In the genomic region with DNA sequence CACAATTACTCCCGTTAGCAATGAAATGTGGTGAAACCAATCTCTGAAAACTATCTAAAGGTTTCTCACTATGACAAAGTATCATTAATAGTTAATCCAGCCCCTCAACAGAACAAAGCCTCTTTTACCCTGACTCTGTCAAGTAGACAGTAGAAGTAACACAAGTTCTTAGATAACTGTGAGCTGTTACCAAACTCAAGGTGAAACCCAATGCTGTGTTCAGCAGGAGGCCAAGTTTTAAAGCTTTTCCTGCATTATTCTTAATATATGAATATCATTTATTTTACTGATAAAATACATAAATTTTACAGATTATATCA, we compare ENCODE assay signal across 14 cellular contexts.
A peak's percentile ranks its signal among the peaks of the same experiment; 100 is the strongest.
DNase-seq lines count a peak whose midpoint lies in the region; ATAC-seq and TF ChIP-seq lines count a peak whose summit lies in the region.
"Had no signal": no experiment of that assay in that cellular context is flagged by ENCODE, and none has a peak within 500 bp of the region (broad histone marks: within the 10 kb centered on the region; RNA-seq: fewer than 3 reads in every experiment).

No MANE protein-coding gene starts in this region.

- no peaks in the 10 kb centered on the region for H3K27me3 ChIP-seq in ovary
- H3K27me3 ChIP-seq in MM.1S (replicated peaks; ENCODE audit: insufficient read depth, low read length), result no peaks in the 10 kb centered on the region

- H3K27me3 Mint-ChIP-seq in T-helper 2 cell treated with Interferon-gamma antibody and Interleukin-4, amounts not matched to agents 5 μg/mL and 100 μg/mL, for 36 hours (ENCODE audit: low read depth), result no peaks in the 10 kb centered on the region
- no peaks in the 10 kb centered on the region for H3K27me3 Mint-ChIP-seq in stimulated activated naive B cell treated with anti-CD40 and anti-IgM and Interleukin-4, amounts not matched to agents 10 μg/mL and 1 μg/mL and 100 μg/mL, for 72 hours
- H3K27me3 Mint-ChIP-seq: effector memory CD8-positive, alpha-beta T cell had no signal

- peaks cover 1% of the 10 kb centered on the region for H3K36me3 Mint-ChIP-seq in T-helper 2 cell treated with Interferon-gamma antibody and Interleukin-4, amounts not matched to agents 5 μg/mL and 100 μg/mL, for 36 hours (ENCODE audit: low read depth)
- H3K36me3 Mint-ChIP-seq in stimulated activated naive B cell treated with anti-CD40 and anti-IgM and Interleukin-4, amounts not matched to agents 10 μg/mL and 1 μg/mL and 100 μg/mL, for 72 hours, result peaks cover 0 to 8% of the 10 kb centered on the region in 2 donors

- peaks cover 2% of the 10 kb centered on the region for H3K4me1 Mint-ChIP-seq in T-helper 2 cell treated with Interferon-gamma antibody and Interleukin-4, amounts not matched to agents 5 μg/mL and 100 μg/mL, for 36 hours (ENCODE audit: low read depth)
- peaks cover 10 to 20% of the 10 kb centered on the region in 2 donors for H3K4me1 Mint-ChIP-seq in stimulated activated naive B cell treated with anti-CD40 and anti-IgM and Interleukin-4, amounts not matched to agents 10 μg/mL and 1 μg/mL and 100 μg/mL, for 72 hours

- H3K4me2 ChIP-seq in MM.1S (ENCODE audit: low read depth, low read length), result no peak overlapping the region

- H4K20me1 ChIP-seq in MM.1S (ENCODE audit: insufficient read depth, low read length), result no peaks in the 10 kb centered on the region

- TF ChIP-seq CTCF in ovary (IDR thresholded peaks at IDR 0.05) (no peak), MM.1S (IDR thresholded peaks at IDR 0.05; ENCODE audit: low read length) (no peak)

- 51 to 67% (median 52%) methylated on average over 1 of the region's 1 CpG for WGBS in ovary, 3 donors

- H3K4me1 ChIP-seq in ovary (ENCODE audit: insufficient read depth) (no peaks in the 10 kb centered on the region), MM.1S (ENCODE audit: low read length) (no peaks in the 10 kb centered on the region)

- peak overlapping the region; percentile 58 for H3K27ac Mint-ChIP-seq in T-helper 2 cell treated with Interferon-gamma antibody and Interleukin-4, amounts not matched to agents 5 μg/mL and 100 μg/mL, for 36 hours
- H3K27ac Mint-ChIP-seq in stimulated activated naive B cell treated with anti-CD40 and anti-IgM and Interleukin-4, amounts not matched to agents 10 μg/mL and 1 μg/mL and 100 μg/mL, for 72 hours, result no peak overlapping the region
- H3K27ac Mint-ChIP-seq: effector memory CD8-positive, alpha-beta T cell had no signal

- intact Hi-C loops in ovary (cut with DNase I), result no loop called here

- H3K4me3 Mint-ChIP-seq in T-helper 2 cell treated with Interferon-gamma antibody and Interleukin-4, amounts not matched to agents 5 μg/mL and 100 μg/mL, for 36 hours, result no peak overlapping the region
- H3K4me3 Mint-ChIP-seq in stimulated activated naive B cell treated with anti-CD40 and anti-IgM and Interleukin-4, amounts not matched to agents 10 μg/mL and 1 μg/mL and 100 μg/mL, for 72 hours, result no peak overlapping the region
- H3K4me3 Mint-ChIP-seq: effector memory CD8-positive, alpha-beta T cell had no signal

- H3K9me2 ChIP-seq in MM.1S (replicated peaks; ENCODE audit: insufficient read depth, low read length), result no peaks in the 10 kb centered on the region

- TF ChIP-seq POLR2A in ovary (IDR thresholded peaks at IDR 0.05), result no peak

- H3K4me3 ChIP-seq in ovary (no peak overlapping the region), MM.1S (ENCODE audit: low read length) (no peak overlapping the region)

- no peak for TF ChIP-seq EP300 in ovary (IDR thresholded peaks at IDR 0.05)

- no peak overlapping the region for H3K27ac ChIP-seq in ovary
- no peak overlapping the region for H3K27ac ChIP-seq in MM.1S (ENCODE audit: low read length)

- no peak for DNase-seq in T-helper 2 cell treated with Interferon-gamma antibody and Interleukin-4, amounts not matched to agents 5 μg/mL and 100 μg/mL, for 36 hours (ENCODE audit: low spot score)
- DNase-seq in T-helper 2 cell (no peak), ovary (no peak), NCI-H510A treated with DMSO at 0.1 percent for 48 hours (lab: John Stamatoyannopoulos, UW) (no peak), MM.1S (no peak)
- no peak for DNase-seq in stimulated activated naive B cell treated with anti-CD40 and anti-IgM and Interleukin-4, amounts not matched to agents 10 μg/mL and 1 μg/mL and 100 μg/mL, for 72 hours
- DNase-seq: 8988T; DMS53; effector memory CD8-positive, alpha-beta T cell; midbrain; NCI-H1417 treated with DMSO at 0.1 percent for 48 hours; trophoblast cell had no signal

- no peak overlapping the region for H3K9ac ChIP-seq in MM.1S (ENCODE audit: low read length)

- ATAC-seq in HG02588 (IDR thresholded peaks at IDR 0.05; ENCODE audit: unreplicated experiment) (peak; percentile 90), HG03432 (IDR thresholded peaks at IDR 0.05; ENCODE audit: unreplicated experiment) (peak; percentile 94)
- peak; percentile 56 to 61 for ATAC-seq in stimulated activated naive B cell treated with anti-CD40 and anti-IgM and Interleukin-4, amounts not matched to agents 10 μg/mL and 1 μg/mL and 100 μg/mL, for 72 hours (replicated peaks)
- ATAC-seq: effector memory CD8-positive, alpha-beta T cell had no signal

- H2AFZ ChIP-seq in MM.1S (ENCODE audit: low read length), result no peak overlapping the region

- no peaks in the 10 kb centered on the region for H3F3A ChIP-seq in MM.1S (ENCODE audit: insufficient read depth, low read length)

- no peaks in the 10 kb centered on the region for H3K36me3 ChIP-seq in ovary
- no peaks in the 10 kb centered on the region for H3K36me3 ChIP-seq in MM.1S (replicated peaks; ENCODE audit: insufficient read depth, low read length)

- H3K79me2 ChIP-seq in MM.1S (ENCODE audit: low read length), result peaks cover 73% of the 10 kb centered on the region

- H3K9me3 Mint-ChIP-seq in T-helper 2 cell treated with Interferon-gamma antibody and Interleukin-4, amounts not matched to agents 5 μg/mL and 100 μg/mL, for 36 hours, result no peaks in the 10 kb centered on the region
- H3K9me3 Mint-ChIP-seq in stimulated activated naive B cell treated with anti-CD40 and anti-IgM and Interleukin-4, amounts not matched to agents 10 μg/mL and 1 μg/mL and 100 μg/mL, for 72 hours, result no peaks in the 10 kb centered on the region
- H3K9me3 Mint-ChIP-seq: effector memory CD8-positive, alpha-beta T cell had no signal

- H3K9me3 ChIP-seq in ovary (no peaks in the 10 kb centered on the region), MM.1S (replicated peaks; ENCODE audit: insufficient read depth, low read length) (no peaks in the 10 kb centered on the region)
